ENCODE assay signal across 28 cellular contexts in genomic region chr1:179287946-179288345, GRCh38. TPM values are rescaled to one million over a fixed set of nuclear protein-coding genes. Genes with fewer than 3 reads are reported as not detected.
DNase-seq lines count a peak whose midpoint lies in the region; ATAC-seq, FAIRE-seq and TF ChIP-seq lines count a peak whose summit lies in the region.
"Had no signal": no experiment of that assay in that cellular context is flagged by ENCODE, and none has a peak within 500 bp of the region (broad histone marks: within the 10 kb centered on the region; RNA-seq: fewer than 3 reads in every experiment).

No MANE protein-coding gene starts in this region.

- DNase-seq in HT-29 (ENCODE audit: low spot score) (peak; percentile 87), lower lobe of right lung (no peak), type B pancreatic cell (ENCODE audit: extremely low spot score, unreplicated experiment) (no peak), head of caudate nucleus (no peak), GM10248 (ENCODE audit: extremely low spot score) (no peak), foreskin fibroblast (no peak)
- no peak for DNase-seq in stimulated activated CD4-positive, alpha-beta T cell treated with anti-CD3 and anti-CD28 coated beads, Interleukin-4, amount 100 ng/mL, for 24 hours
- DNase-seq: activated CD4-positive, alpha-beta memory T cell treated with anti-CD3 and anti-CD28 coated beads, Interleukin-2, amount 10 ng/mL, durations not matched to agents 7 days and 5 days; activated CD4-positive, CD25-positive, alpha-beta regulatory T cell treated with anti-CD3 and anti-CD28 coated beads, Interleukin-2, amount 50 U/mL, for 72 hours; activated naive CD4-positive, alpha-beta T cell treated with anti-CD3 and anti-CD28 coated beads, Interleukin-2, amount 50 U/mL, for 16 hours; amniotic stem cell; endodermal cell; foreskin melanocyte; H7; KBM-7; MM.1S; NCI-H2029 treated with DMSO at 0.1 percent for 48 hours; NCI-H2227 treated with DMSO at 0.1 percent for 48 hours; stimulated activated CD4-positive, alpha-beta T cell treated with anti-CD3 and anti-CD28 coated beads, Interleukin-15, amount 100 ng/mL, for 24 hours; stimulated activated naive CD4-positive, alpha-beta T cell; testis had no signal

- intact Hi-C loops in lower lobe of right lung (cut with DNase I) = no loop called here
- intact Hi-C loops in head of caudate nucleus (cut with DNase I) = no loop called here

- no peaks in the 10 kb centered on the region for H3K27me3 ChIP-seq in lower lobe of right lung (ENCODE audit: low read depth)
- H3K27me3 ChIP-seq: testis, vagina had no signal

- H3K4me3 ChIP-seq in lower lobe of right lung (no peak overlapping the region), foreskin fibroblast (ENCODE audit: low read depth in 1 of 2, low read length in 2 of 2) (no peak overlapping the region)
- H3K4me3 ChIP-seq: coronary artery, testis, vagina had no signal

- no peaks in the 10 kb centered on the region for H3K36me3 ChIP-seq in lower lobe of right lung
- H3K36me3 ChIP-seq: vagina had no signal

- no peak overlapping the region for H3K27ac ChIP-seq in lower lobe of right lung
- H3K27ac ChIP-seq: coronary artery, testis, vagina had no signal

- H3K4me1 ChIP-seq in lower lobe of right lung = peaks cover 2% of the 10 kb centered on the region
- H3K4me1 ChIP-seq: vagina had no signal

- H3K4me3 Mint-ChIP-seq in type B pancreatic cell = no peak overlapping the region
- H3K4me3 Mint-ChIP-seq: activated CD4-positive, alpha-beta memory T cell treated with anti-CD3 and anti-CD28 coated beads, Interleukin-2, amount 10 ng/mL, durations not matched to agents 7 days and 5 days; activated T-helper 17 cell treated with anti-CD3 and anti-CD28 coated beads, Interleukin-2, amount 50 U/mL, for 72 hours; endodermal cell; T-helper 1 cell treated with Interleukin-12 subunit alpha and Interleukin-12 subunit beta and Interleukin-4 antibody, amounts not matched to agents 30 μg/mL and 1 μg/mL, for 36 hours had no signal

- POLR2A ChIA-PET in GM10248 (lab: Yijun Ruan, JAX) = no interaction called here

- ATAC-seq in lower lobe of right lung = peak; percentile 56 to 70
- ATAC-seq: activated T-helper 17 cell treated with anti-CD3 and anti-CD28 coated beads, Interleukin-2, amount 50 U/mL, for 72 hours; esophagus mucosa had no signal

- peaks cover 4% of the 10 kb centered on the region for H3K4me1 Mint-ChIP-seq in type B pancreatic cell (ENCODE audit: unreplicated experiment)

- H3K9me3 ChIP-seq in lower lobe of right lung = no peaks in the 10 kb centered on the region
- H3K9me3 ChIP-seq: testis, vagina had no signal

- CTCF ChIA-PET in GM10248 (lab: Yijun Ruan, JAX) = no interaction called here

- TF ChIP-seq CTCF in lower lobe of right lung (IDR thresholded peaks at IDR 0.05) = no peak
- no peak for TF ChIP-seq CTCF in type B pancreatic cell (conservative IDR thresholded peaks at IDR 0.05)
- no peak for TF ChIP-seq CTCF in GM10248 (IDR thresholded peaks at IDR 0.05; ENCODE audit: control extremely low read depth, extremely low read depth, low read depth, missing control alignments)
- TF ChIP-seq CTCF in foreskin fibroblast (IDR thresholded peaks at IDR 0.05; ENCODE audit: low read depth, low read length) = no peak

- no peaks in the 10 kb centered on the region for H3K9me3 Mint-ChIP-seq in type B pancreatic cell
- H3K9me3 Mint-ChIP-seq: activated CD4-positive, alpha-beta memory T cell treated with anti-CD3 and anti-CD28 coated beads, Interleukin-2, amount 10 ng/mL, durations not matched to agents 7 days and 5 days; activated T-helper 17 cell treated with anti-CD3 and anti-CD28 coated beads, Interleukin-2, amount 50 U/mL, for 72 hours; T-helper 1 cell treated with Interleukin-12 subunit alpha and Interleukin-12 subunit beta and Interleukin-4 antibody, amounts not matched to agents 30 μg/mL and 1 μg/mL, for 36 hours had no signal

- H3K27ac Mint-ChIP-seq in type B pancreatic cell = peak overlapping the region; percentile 19
- H3K27ac Mint-ChIP-seq: activated CD4-positive, alpha-beta memory T cell treated with anti-CD3 and anti-CD28 coated beads, Interleukin-2, amount 10 ng/mL, durations not matched to agents 7 days and 5 days; activated T-helper 17 cell treated with anti-CD3 and anti-CD28 coated beads, Interleukin-2, amount 50 U/mL, for 72 hours; endodermal cell; T-helper 1 cell treated with Interleukin-12 subunit alpha and Interleukin-12 subunit beta and Interleukin-4 antibody, amounts not matched to agents 30 μg/mL and 1 μg/mL, for 36 hours had no signal

- FAIRE-seq in islet of Langerhans (lab: Jason Lieb, UNC) = peak; percentile 13
- FAIRE-seq: TTC549 had no signal

- H3K36me3 Mint-ChIP-seq in type B pancreatic cell = no peaks in the 10 kb centered on the region

- H3K27me3 Mint-ChIP-seq in type B pancreatic cell = peaks cover 4% of the 10 kb centered on the region
- H3K27me3 Mint-ChIP-seq: activated CD4-positive, alpha-beta memory T cell treated with anti-CD3 and anti-CD28 coated beads, Interleukin-2, amount 10 ng/mL, durations not matched to agents 7 days and 5 days; activated T-helper 17 cell treated with anti-CD3 and anti-CD28 coated beads, Interleukin-2, amount 50 U/mL, for 72 hours had no signal

RNA-seq across cellular contexts. Expression of gene SOAT1, which starts 5.7 kb away (rescaled TPM):
- 0.74 and 2.3 TPM in 2 replicates for total RNA-seq in HT-29 (2014; rRNA removed; shearing (Covaris generic))
- total RNA-seq in lower lobe of right lung (104 TPM), type B pancreatic cell (ENCODE audit: low replicate concordance) (43.7 and 53.1 TPM in 2 replicates)

RNA-seq across cellular contexts. Expression of gene ABL2, which starts 58.5 kb away (rescaled TPM):
- 2.5 and 4.5 TPM in 2 replicates for total RNA-seq in HT-29 (2014; rRNA removed; shearing (Covaris generic))
- 27.0 TPM for total RNA-seq in lower lobe of right lung
- 13.7 and 18.6 TPM in 2 replicates for total RNA-seq in type B pancreatic cell (ENCODE audit: low replicate concordance)

Comparison
In these comparisons a context has a peak if more than half of its experiments do, and no peak if none do; other contexts are left out.
1. RNA of gene SOAT1, which starts 5.7 kb away (total RNA-seq): 104 TPM in lower lobe of right lung (single experiment) and 43.7 to 53.1 TPM in type B pancreatic cell; 0.74 to 2.3 TPM in HT-29; every median in the first group is over 10 times any median in the second.